Comparison of ENCODE assay signal across 10 cellular contexts in genomic region chr9:124045076-124045829, GRCh38. TPM values are rescaled to one million over a fixed set of nuclear protein-coding genes. Genes with fewer than 3 reads are reported as not detected.
A peak's percentile ranks its signal among the peaks of the same experiment; 100 is the strongest.
DNase-seq lines count a peak whose midpoint lies in the region; ATAC-seq and TF ChIP-seq lines count a peak whose summit lies in the region.
"Had no signal": no experiment of that assay in that cellular context is flagged by ENCODE, and none has a peak within 500 bp of the region (broad histone marks: within the 10 kb centered on the region; RNA-seq: fewer than 3 reads in every experiment).

No MANE protein-coding gene starts in this region.

- H3K9ac ChIP-seq in HUES64 (ENCODE audit: low read depth, low read length) (0 out of 2 replicates have a peak overlapping the region, but pooled peaks have one; percentile 40), colonic mucosa (ENCODE audit: low read depth in 2 of 2, low read length in 2 of 2) (no peak overlapping the region)

- DNase-seq in AG04449 (ENCODE audit: low read depth, low spot score) (no peak), colonic mucosa (peak; percentile 29), lower lobe of right lung (peak; percentile 64)
- DNase-seq: cerebellar nuclear complex, NCI-H187 treated with DMSO at 0.1 percent for 48 hours had no signal

- TF ChIP-seq CTCF in AG04449 (IDR thresholded peaks at IDR 0.05; ENCODE audit: insufficient read depth, low read length, missing control alignments) (no peak), colonic mucosa (IDR thresholded peaks at IDR 0.05) (no peak), lower lobe of right lung (IDR thresholded peaks at IDR 0.05) (no peak)

- H3K27me3 ChIP-seq in HUES64 (ENCODE audit: insufficient read depth, low read length) (peaks cover 67% of the 10 kb centered on the region), colonic mucosa (peaks cover 34% of the 10 kb centered on the region), lower lobe of right lung (ENCODE audit: low read depth) (peaks cover 56% of the 10 kb centered on the region)

- CTCF ChIA-PET in AG04449 (lab: Yijun Ruan, JAX), result interaction anchor here (1.3 to 1.4 kb wide), 2 partner anchors 10 to 501 kb away, joined by 3 read pairs; no protein-coding TSS in a partner anchor

- intact Hi-C loops in colonic mucosa (cut with DNase I), result loop anchor here (10.0 kb wide), 1 partner anchor 320 kb away; no protein-coding TSS in a partner anchor
- intact Hi-C loops in lower lobe of right lung (cut with DNase I), result no loop called here

- H3K27ac ChIP-seq in HUES64 (ENCODE audit: low read depth, low read length), result no peak overlapping the region
- no peak overlapping the region for H3K27ac ChIP-seq in colonic mucosa
- H3K27ac ChIP-seq in lower lobe of right lung, result no peak overlapping the region

- ATAC-seq in lower lobe of right lung (peak; percentile 58 to 69), HG03378 (IDR thresholded peaks at IDR 0.05; ENCODE audit: unreplicated experiment) (no peak), HG02840 (IDR thresholded peaks at IDR 0.05; ENCODE audit: low FRiP score, unreplicated experiment) (no peak), HG03097 (IDR thresholded peaks at IDR 0.05; ENCODE audit: low FRiP score, unreplicated experiment) (no peak), HG02610 (IDR thresholded peaks at IDR 0.05; ENCODE audit: unreplicated experiment) (no peak)

- H3K36me3 ChIP-seq in HUES64 (ENCODE audit: insufficient read depth, low read length) (no peaks in the 10 kb centered on the region), colonic mucosa (no peaks in the 10 kb centered on the region), lower lobe of right lung (no peaks in the 10 kb centered on the region)

- POLR2A ChIA-PET in AG04449 (lab: Yijun Ruan, JAX), result no interaction called here

- peaks cover 3% of the 10 kb centered on the region; the same call in 1 of the 2 replicates for H3K4me1 ChIP-seq in HUES64 (ENCODE audit: insufficient read depth, low read length)
- H3K4me1 ChIP-seq in colonic mucosa, result peaks cover 4% of the 10 kb centered on the region
- peaks cover 26% of the 10 kb centered on the region for H3K4me1 ChIP-seq in lower lobe of right lung

- H3K9me3 ChIP-seq in HUES64 (ENCODE audit: insufficient read depth, low read depth, low read length) (no peaks in the 10 kb centered on the region), colonic mucosa (no peaks in the 10 kb centered on the region), lower lobe of right lung (no peaks in the 10 kb centered on the region)

- peak overlapping the region; percentile 44 for H3K4me3 ChIP-seq in AG04449 (ENCODE audit: low read depth, low read length)
- peak overlapping the region; percentile 54 for H3K4me3 ChIP-seq in HUES64 (ENCODE audit: low read length)
- H3K4me3 ChIP-seq in colonic mucosa, result peak overlapping the region; percentile 11
- H3K4me3 ChIP-seq in lower lobe of right lung, result peak overlapping the region; percentile 48

- 11% methylated on average over 48 of the region's 49 CpGs for WGBS in HUES64

RNA-seq across cellular contexts. Expression of gene LHX2, which starts 33.7 kb away (rescaled TPM):
- 0.95 TPM for polyA plus RNA-seq in HUES64 (2013, experiment 1 of 2)
- 0.89 TPM for polyA plus RNA-seq in HUES64 (2013, experiment 2 of 2)
- total RNA-seq in colonic mucosa, result under 1 TPM in 1 of 2 donors, not detected in 1; 0.10 TPM
- not detected for total RNA-seq in lower lobe of right lung

Comparison
In these comparisons a context has a peak if more than half of its experiments do, and no peak if none do; other contexts are left out.
1. ATAC-seq: peak in lower lobe of right lung (2 of 2); none in HG03378 (single experiment), HG02840 (single experiment), HG03097 (single experiment) and HG02610 (single experiment).
2. Peak in every context shown above with its lines, with median percentiles within 50 percentile points of each other: H3K4me3 ChIP-seq.